ENCODE assay signal across 18 cellular contexts in the genomic region with DNA sequence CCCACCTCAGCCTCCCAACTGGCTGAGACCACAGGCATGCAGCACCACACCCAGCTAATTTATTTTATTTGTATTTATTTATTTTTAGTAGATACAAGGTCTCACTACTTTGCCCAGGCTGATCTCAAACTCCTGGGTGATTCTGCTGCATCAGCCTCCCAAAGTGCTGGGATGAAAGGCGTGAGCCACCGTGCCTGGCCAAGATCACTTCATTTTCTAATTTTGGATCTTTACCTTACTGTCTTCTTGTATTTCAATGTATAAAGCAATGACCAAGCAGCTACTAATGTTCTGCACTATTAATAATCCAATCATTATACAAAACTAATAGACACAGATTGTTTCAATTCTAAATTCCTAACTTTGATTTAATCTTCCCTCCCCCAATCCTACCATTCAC. TPM values are rescaled to one million over a fixed set of nuclear protein-coding genes. Genes with fewer than 3 reads are reported as not detected.
DNase-seq lines count a peak whose midpoint lies in the region; ATAC-seq, FAIRE-seq and TF ChIP-seq lines count a peak whose summit lies in the region.
"Had no signal": no experiment of that assay in that cellular context is flagged by ENCODE, and none has a peak within 500 bp of the region (broad histone marks: within the 10 kb centered on the region; RNA-seq: fewer than 3 reads in every experiment).

No MANE protein-coding gene starts in this region.

- no peaks in the 10 kb centered on the region for H3K27me3 Mint-ChIP-seq in stimulated activated naive CD8-positive, alpha-beta T cell treated with anti-CD3 and anti-CD28 coated beads, Interleukin-15, Interleukin-2, amounts not matched to agents 100 ng/mL and 50 ng/mL, for 24 hours
- H3K27me3 Mint-ChIP-seq: IgD-negative memory B cell had no signal

- TF ChIP-seq RAD21 in HepG2 (CRISPR knock-in tag; IDR thresholded peaks at IDR 0.05) = no peak

- H3K4me2 ChIP-seq in HepG2 (ENCODE audit: low read depth, low read length) = no peak overlapping the region
- H3K4me2 ChIP-seq: BLaER1 had no signal

- intact Hi-C loops in Right ventricle myocardium superior (cut with DNase I) = no loop called here
- intact Hi-C loops in HepG2 (cut with micrococcal nuclease; ENCODE audit: unreplicated experiment) = no loop called here

- in situ Hi-C loops in HepG2 (cut with HindIII; ENCODE audit: extremely low pct_ligation_motif_present, low pct_unique_long_range_greater_than_20kb) = no loop called here

- H3K36me3 Mint-ChIP-seq in stimulated activated naive CD8-positive, alpha-beta T cell treated with anti-CD3 and anti-CD28 coated beads, Interleukin-15, Interleukin-2, amounts not matched to agents 100 ng/mL and 50 ng/mL, for 24 hours (ENCODE audit: low read depth) = peaks cover 18% of the 10 kb centered on the region

- ATAC-seq in Right ventricle myocardium superior (ENCODE audit: poor library complexity) (peak; percentile 25), HepG2 (no peak), thoracic aorta (ENCODE audit: insufficient number of reproducible peaks, low FRiP score, low read depth) (no peak), GM19351 (IDR thresholded peaks at IDR 0.05; ENCODE audit: unreplicated experiment) (no peak)
- no peak for ATAC-seq in stimulated activated naive CD8-positive, alpha-beta T cell treated with anti-CD3 and anti-CD28 coated beads, Interleukin-15, Interleukin-2, amounts not matched to agents 100 U/mL and 50 U/mL, for 24 hours
- ATAC-seq: CD8-positive, alpha-beta T cell had no signal

- H3K4me3 Mint-ChIP-seq in stimulated activated naive CD8-positive, alpha-beta T cell treated with anti-CD3 and anti-CD28 coated beads, Interleukin-15, Interleukin-2, amounts not matched to agents 100 ng/mL and 50 ng/mL, for 24 hours = no peak overlapping the region
- H3K4me3 Mint-ChIP-seq: CD8-positive, alpha-beta T cell; IgD-negative memory B cell had no signal

- FAIRE-seq in HepG2 (lab: Jason Lieb, UNC) = no peak
- FAIRE-seq: H1, HTR-8/SVneo had no signal

- TF ChIP-seq POLR2A in HepG2 (IDR thresholded peaks at IDR 0.05; ENCODE audit: insufficient read depth in 1 of 2, low read depth in 2 of 2, low read length in 2 of 2) = no peak

- H3K36me3 ChIP-seq in right atrium auricular region (no peaks in the 10 kb centered on the region), HepG2 (replicated peaks in 1 of 2; ENCODE audit: control insufficient read depth in 1 of 2, insufficient read depth in 2 of 2, low read length in 2 of 2) (peaks cover 0 to 2% of the 10 kb centered on the region in 2 experiments; a peak in 2 of 5 replicates), thoracic aorta (no peaks in the 10 kb centered on the region)

- H3K4me1 Mint-ChIP-seq in stimulated activated naive CD8-positive, alpha-beta T cell treated with anti-CD3 and anti-CD28 coated beads, Interleukin-15, Interleukin-2, amounts not matched to agents 100 ng/mL and 50 ng/mL, for 24 hours (ENCODE audit: low read depth) = peaks cover 31% of the 10 kb centered on the region

- no peaks in the 10 kb centered on the region for H4K20me1 ChIP-seq in HepG2 (ENCODE audit: insufficient read depth, low read length)
- H4K20me1 ChIP-seq: BLaER1 had no signal

- no peaks in the 10 kb centered on the region for H3K27me3 ChIP-seq in right atrium auricular region
- no peaks in the 10 kb centered on the region for H3K27me3 ChIP-seq in HepG2 (ENCODE audit: control insufficient read depth in 1 of 2, insufficient read depth in 2 of 2, low read length in 2 of 2)
- H3K27me3 ChIP-seq in thoracic aorta (replicated peaks; ENCODE audit: insufficient read depth) = no peaks in the 10 kb centered on the region
- H3K27me3 ChIP-seq: BLaER1 had no signal

- no peak for DNase-seq in Right ventricle myocardium superior
- no peak for DNase-seq in right atrium auricular region (ENCODE audit: low spot score)
- DNase-seq in stimulated activated naive CD8-positive, alpha-beta T cell treated with anti-CD3 and anti-CD28 coated beads, Interleukin-15, Interleukin-2, amounts not matched to agents 100 U/mL and 50 U/mL, for 24 hours = no peak
- DNase-seq in HepG2 (ENCODE audit: low spot score) = no peak
- no peak for DNase-seq in thoracic aorta (ENCODE audit: low spot score)
- no peak for DNase-seq in GM19238 (ENCODE audit: insufficient read length, low spot score)
- DNase-seq: 8988T; Calu3; CD8-positive, alpha-beta T cell; DMS79 treated with DMSO at 0.1 percent for 48 hours; GF-D8; HCEC 1CT had no signal

- BruUV-seq in HepG2 (replicated peaks; lab: Mats Ljungman, UMichigan) = no TSS peak

- H3K9me3 Mint-ChIP-seq in stimulated activated naive CD8-positive, alpha-beta T cell treated with anti-CD3 and anti-CD28 coated beads, Interleukin-15, Interleukin-2, amounts not matched to agents 100 ng/mL and 50 ng/mL, for 24 hours = no peaks in the 10 kb centered on the region

- no peak overlapping the region for H3K9ac ChIP-seq in HepG2 (ENCODE audit: insufficient read depth, low read depth, low read length)
- H3K9ac ChIP-seq: BLaER1 had no signal

- no peak overlapping the region for H2AFZ ChIP-seq in HepG2 (ENCODE audit: low read length)

- 96% methylated on average over 2 of the region's 2 CpGs for WGBS in HepG2 (ENCODE audit: low lambda C conversion rate)

- CTCF ChIA-PET in HepG2 (lab: Yijun Ruan, JAX; ENCODE audit: low intra/inter-chr PET ratio, low total read pairs) = no interaction called here

- peaks cover 0 to 8% of the 10 kb centered on the region in 2 donors for H3K4me1 ChIP-seq in right atrium auricular region
- peaks cover 16% of the 10 kb centered on the region for H3K4me1 ChIP-seq in HepG2 (ENCODE audit: insufficient read depth, low read length)
- peaks cover 13 to 36% of the 10 kb centered on the region in 2 donors for H3K4me1 ChIP-seq in thoracic aorta (ENCODE audit: control insufficient read depth in 1 of 2, low read depth in 2 of 2)

- TF ChIP-seq CTCF in right atrium auricular region (IDR thresholded peaks at IDR 0.05) (no peak), HepG2 (CRISPR knock-in tag; IDR thresholded peaks at IDR 0.05) (no peak), thoracic aorta (IDR thresholded peaks at IDR 0.05) (no peak)

- no peak for TF ChIP-seq EP300 in HepG2 (IDR thresholded peaks at IDR 0.05; ENCODE audit: low read depth in 2 of 2, low read length in 2 of 2)
- no peak for TF ChIP-seq EP300 in HepG2 (CRISPR knock-in tag; IDR thresholded peaks at IDR 0.05; ENCODE audit: borderline replicate concordance)

- H3K79me2 ChIP-seq in HepG2 (ENCODE audit: insufficient read depth, low read length) = no peaks in the 10 kb centered on the region

- peak overlapping the region; percentile 63 for H3K27ac Mint-ChIP-seq in stimulated activated naive CD8-positive, alpha-beta T cell treated with anti-CD3 and anti-CD28 coated beads, Interleukin-15, Interleukin-2, amounts not matched to agents 100 ng/mL and 50 ng/mL, for 24 hours
- H3K27ac Mint-ChIP-seq: CD8-positive, alpha-beta T cell had no signal

- POLR2A ChIA-PET in HepG2 (lab: Yijun Ruan, JAX) = no interaction called here

- H3K4me3 ChIP-seq in right atrium auricular region (no peak overlapping the region), HepG2 (replicated peaks in 1 of 3; ENCODE audit: insufficient read depth in 1 of 3, low read depth in 2 of 3, low read length in 3 of 3) (no peak overlapping the region), thoracic aorta (no peak overlapping the region)
- H3K4me3 ChIP-seq: BLaER1 had no signal

- H3K27ac ChIP-seq in right atrium auricular region (peak overlapping the region in 1 of 2 donors; percentile 7), HepG2 (ENCODE audit: extremely low read length, insufficient read depth, low read length) (peak overlapping the region; percentile 18), thoracic aorta (peak overlapping the region; percentile 38 to 40)
- H3K27ac ChIP-seq: BLaER1 had no signal

- no peaks in the 10 kb centered on the region for H3K9me3 ChIP-seq in right atrium auricular region
- no peaks in the 10 kb centered on the region for H3K9me3 ChIP-seq in HepG2 (ENCODE audit: low read length)
- H3K9me3 ChIP-seq in thoracic aorta = no peaks in the 10 kb centered on the region
- H3K9me3 ChIP-seq: BLaER1 had no signal

TF ChIP-seq in HepG2, 621 proteins besides CTCF, POLR2A, EP300 and RAD21:
- TF ChIP-seq MZF1 (CRISPR knock-in tag; IDR thresholded peaks at IDR 0.05; ENCODE audit: borderline replicate concordance) (no peak), AGO1 (IDR thresholded peaks at IDR 0.05; ENCODE audit: low read depth, low read length, poor library complexity, severe bottlenecking) (no peak), POLR2AphosphoS2 (IDR thresholded peaks at IDR 0.05; ENCODE audit: low read depth, low read length) (no peak), HNF4A (CRISPR knock-in tag; IDR thresholded peaks at IDR 0.05) (no peak)
TF ChIP-seq in HepG2: peak in this region for 0.

RNA-seq across cellular contexts. Expression of a gene that starts 56.2 kb away (rescaled TPM):
- total RNA-seq in Right ventricle myocardium superior = 150 TPM
- 100 to 1,000 TPM in 1 of 2 donors, 10 to 100 TPM in 1; 82.3 to 142 TPM for total RNA-seq in right atrium auricular region
- total RNA-seq in HepG2 (2016; rRNA removed; fragmentation: Illumina TruSeq; extraction: Trizol) = 32.2 and 33.7 TPM in 2 replicates
- total RNA-seq in HepG2 (2016; cell fraction: cytosol; rRNA removed; fragmentation: Illumina TruSeq; extraction: Trizol; ENCODE audit: low read depth) = 27.4 and 28.7 TPM in 2 replicates
- 27.5 and 33.1 TPM in 2 replicates for total RNA-seq in HepG2 (2016; cell fraction: insoluble cytoplasmic fraction; rRNA removed; fragmentation: Illumina TruSeq; extraction: Trizol)
- 39.7 and 47.6 TPM in 2 replicates for total RNA-seq in HepG2 (2016; cell fraction: membrane; rRNA removed; fragmentation: Illumina TruSeq; extraction: Trizol)
- total RNA-seq in HepG2 (2016; cell fraction: nucleus; rRNA removed; fragmentation: Illumina TruSeq; extraction: Trizol) = 42.0 and 44.0 TPM in 2 replicates
- 9.9 and 13.5 TPM in 2 replicates for polyA plus RNA-seq in HepG2 (2011; rRNA removed)
- 7.4 and 9.3 TPM in 2 replicates for polyA plus RNA-seq in HepG2 (2011; cell fraction: cytosol; rRNA removed)
- polyA plus RNA-seq in HepG2 (2011; cell fraction: nucleus; rRNA removed) = 9.5 and 9.8 TPM in 2 replicates
- 18.5 and 20.9 TPM in 2 replicates for polyA plus RNA-seq in HepG2 (2012)
- 22.9 and 27.7 TPM in 2 replicates for polyA plus RNA-seq in HepG2 (2016; cell fraction: cytosol; fragmentation: Illumina TruSeq; extraction: Trizol; ENCODE audit: low read depth)
- 32.7 and 34.9 TPM in 2 replicates for polyA plus RNA-seq in HepG2 (2016; cell fraction: insoluble cytoplasmic fraction; fragmentation: Illumina TruSeq; extraction: Trizol; ENCODE audit: low read depth)
- 31.3 and 34.7 TPM in 2 replicates for polyA plus RNA-seq in HepG2 (2016; cell fraction: membrane; fragmentation: Illumina TruSeq; extraction: Trizol; ENCODE audit: low read depth)
- 35.0 and 37.3 TPM in 2 replicates for polyA plus RNA-seq in HepG2 (2016; cell fraction: nucleus; fragmentation: Illumina TruSeq; extraction: Trizol; ENCODE audit: insufficient read depth, low read depth)
- 10.3 and 20.6 TPM in 2 replicates for polyA minus RNA-seq in HepG2 (2011; rRNA and poly(A)+ RNA removed; ENCODE audit: low replicate concordance)
- polyA minus RNA-seq in HepG2 (2011; cell fraction: cytosol; rRNA and poly(A)+ RNA removed) = 10.3 and 12.0 TPM in 2 replicates
- 69.1 and 70.6 TPM in 2 replicates for polyA minus RNA-seq in HepG2 (2011; cell fraction: nucleus; rRNA and poly(A)+ RNA removed)
- total RNA-seq in thoracic aorta = 100 to 1,000 TPM in 1 of 2 donors, 10 to 100 TPM in 1; 98.8 to 123 TPM
